Comparison of ENCODE assay signal across 1 cellular context in the genomic region with DNA sequence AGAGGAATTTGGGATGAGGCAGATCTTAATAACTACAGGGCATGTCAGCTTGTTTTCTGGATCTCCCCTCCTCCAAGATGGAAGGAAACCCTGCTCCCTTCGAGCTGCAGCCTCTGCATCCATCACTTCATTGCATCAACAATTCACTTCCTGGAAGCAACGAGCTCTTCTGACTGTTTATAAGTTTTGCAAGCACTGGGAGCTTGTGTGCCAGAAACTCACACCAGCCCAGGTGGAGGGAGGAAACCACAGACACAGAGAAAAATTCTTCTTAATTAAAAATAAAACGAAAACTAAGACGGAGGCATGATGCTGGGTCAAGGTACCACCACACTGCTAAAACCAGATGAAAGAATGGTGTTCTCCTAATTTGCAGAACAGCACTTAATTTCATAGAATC.
TF ChIP-seq lines count a peak whose summit lies in the region.

No MANE protein-coding gene starts in this region.

TF ChIP-seq in HepG2, 621 proteins besides CTCF, POLR2A, EP300 and RAD21:
- TF ChIP-seq ZNF10 (CRISPR knock-in tag; IDR thresholded peaks at IDR 0.05; ENCODE audit: borderline replicate concordance, low read depth) (no peak), ZNF160 (CRISPR knock-in tag; IDR thresholded peaks at IDR 0.05) (no peak), ZNF34 (CRISPR knock-in tag; IDR thresholded peaks at IDR 0.05; ENCODE audit: borderline replicate concordance) (no peak), ZFP1 (CRISPR knock-in tag; IDR thresholded peaks at IDR 0.05) (no peak), NR3C1 (CRISPR knock-in tag; IDR thresholded peaks at IDR 0.05) (no peak), ZNF296 (CRISPR knock-in tag; conservative IDR thresholded peaks at IDR 0.05) (no peak), ZSCAN22 (CRISPR knock-in tag; IDR thresholded peaks at IDR 0.05) (no peak), ZNF317 (CRISPR knock-in tag; IDR thresholded peaks at IDR 0.05) (0 out of 2 replicates have a peak, but pooled peaks have one; percentile 46)
